ENCODE assay signal across 1 cellular context in the genomic region with DNA sequence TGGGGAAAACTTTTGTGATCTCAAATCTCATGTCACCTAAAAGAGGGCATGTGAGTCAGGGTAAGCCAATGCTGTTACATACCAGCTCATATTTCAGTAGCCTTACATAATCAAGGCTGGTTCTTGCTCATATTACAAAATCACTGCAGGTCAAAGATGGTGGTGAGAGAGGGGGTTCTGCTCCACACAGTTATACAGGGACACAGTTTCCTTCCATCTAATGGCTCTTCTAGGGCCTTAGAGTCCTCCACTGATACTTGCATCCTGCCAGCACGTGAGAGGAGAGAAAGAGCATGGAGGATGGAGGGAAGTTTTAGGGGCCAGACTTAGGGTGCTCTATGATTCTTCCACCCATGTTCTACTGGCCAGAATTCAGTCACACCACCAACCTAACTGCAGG.
TF ChIP-seq lines count a peak whose summit lies in the region.

No MANE protein-coding gene starts in this region.

TF ChIP-seq in SK-N-SH treated with all-trans-retinoic acid at 6 μM for 48 hours, 23 proteins besides CTCF, POLR2A, EP300 and RAD21 (continued from another document):
- TF ChIP-seq POU6F1 (CRISPR knock-in tag; IDR thresholded peaks at IDR 0.05; ENCODE audit: borderline replicate concordance, low read depth) (no peak), CSRNP3 (CRISPR knock-in tag; IDR thresholded peaks at IDR 0.05) (no peak), ZFP30 (CRISPR knock-in tag; IDR thresholded peaks at IDR 0.05) (no peak)
